In genomic region chr2:42021490-42021889, GRCh38 we compare ENCODE assay signal across 1 cellular context.
TF ChIP-seq lines count a peak whose summit lies in the region.

No MANE protein-coding gene starts in this region.

TF ChIP-seq in IMR-90, 13 proteins besides CTCF, POLR2A, EP300 and RAD21:
- TF ChIP-seq SMC3 (IDR thresholded peaks at IDR 0.05; ENCODE audit: low read depth, low read length) (no peak), MAZ (IDR thresholded peaks at IDR 0.05; ENCODE audit: borderline replicate concordance, low read depth, low read length) (no peak), RCOR1 (IDR thresholded peaks at IDR 0.05; ENCODE audit: insufficient replicate concordance, low read length) (no peak), NFE2L2 (IDR thresholded peaks at IDR 0.05; ENCODE audit: low read depth, low read length) (no peak), FOS (IDR thresholded peaks at IDR 0.05; ENCODE audit: low read depth, low read length) (no peak), MAFK (IDR thresholded peaks at IDR 0.05; ENCODE audit: low read depth, low read length) (no peak), BHLHE40 (IDR thresholded peaks at IDR 0.05; ENCODE audit: low read depth, low read length) (no peak), CEBPB (IDR thresholded peaks at IDR 0.05; ENCODE audit: low read depth, low read length) (no peak), RFX5 (IDR thresholded peaks at IDR 0.05; ENCODE audit: low read depth, low read length) (no peak), USF2 (IDR thresholded peaks at IDR 0.05; ENCODE audit: low read depth, low read length) (no peak), MXI1 (IDR thresholded peaks at IDR 0.05; ENCODE audit: borderline replicate concordance, low read depth, low read length) (no peak)
